In genomic region chr19:18324373-18324731, GRCh38 we compare ENCODE assay signal across 8 cellular contexts. TPM values are rescaled to one million over a fixed set of nuclear protein-coding genes. Genes with fewer than 3 reads are reported as not detected.
A peak's percentile ranks its signal among the peaks of the same experiment; 100 is the strongest.
DNase-seq lines count a peak whose midpoint lies in the region; ATAC-seq, FAIRE-seq and TF ChIP-seq lines count a peak whose summit lies in the region.
"Not testable (repeated sequence)": the region's sequence is repeated elsewhere in the genome, so short reads cannot be mapped to it uniquely, and the experiment has no call there.

No MANE protein-coding gene starts in this region.

- peaks cover 34% of the 10 kb centered on the region for H3K79me2 ChIP-seq in Karpas-422 (ENCODE audit: low read length)
- H3K79me2 ChIP-seq in HepG2 (ENCODE audit: insufficient read depth, low read length), result peaks cover 21% of the 10 kb centered on the region
- H3K79me2 ChIP-seq in parathyroid adenoma, result not testable (repeated sequence)

- peaks cover 46 to 56% (median 53%) of the 10 kb centered on the region in 10 experiments for H3K4me1 ChIP-seq in BLaER1 treated with 17β-estradiol and CSF1 and Interleukin-3, amounts not matched to agents 10 nM and 100 nM
- H3K4me1 ChIP-seq in Karpas-422 (ENCODE audit: low read length), result peaks cover 25% of the 10 kb centered on the region
- peaks cover 71% of the 10 kb centered on the region for H3K4me1 ChIP-seq in HepG2 (ENCODE audit: insufficient read depth, low read length)
- H3K4me1 ChIP-seq in parathyroid adenoma, result peaks cover 21% of the 10 kb centered on the region
- peaks cover 29 to 44% of the 10 kb centered on the region in 2 donors for H3K4me1 ChIP-seq in thyroid gland

- not testable (repeated sequence) for H4K20me1 ChIP-seq in BLaER1 treated with 17β-estradiol and CSF1 and Interleukin-3, amounts not matched to agents 10 nM and 100 nM; Karpas-422 (ENCODE audit: insufficient read depth, low read depth, low read length); HepG2 (ENCODE audit: insufficient read depth, low read length)

- intact Hi-C loops in dorsolateral prefrontal cortex (cut with DNase I), result loop anchor here in 1 of 2 donors (5.0 kb wide), 1 partner anchor 117 kb away; no protein-coding TSS in a partner anchor
- intact Hi-C loops in HepG2 (cut with micrococcal nuclease; ENCODE audit: unreplicated experiment), result loop anchor here (5.0 kb wide), 1 partner anchor 122 kb away; the partner anchor contains the start of gene RAB3A
- intact Hi-C loops in thyroid gland (cut with DNase I), result loop anchor here (2.0 kb wide), 1 partner anchor 46 kb away; no protein-coding TSS in a partner anchor

- 0 out of 20 replicates have a peak overlapping the region, but pooled peaks of 1 of the 10 experiments have one; percentile 87 for H3K4me3 ChIP-seq in BLaER1 treated with 17β-estradiol and CSF1 and Interleukin-3, amounts not matched to agents 10 nM and 100 nM
- H3K4me3 ChIP-seq in Karpas-422 (ENCODE audit: low read length); HepG2 (replicated peaks in 1 of 3; ENCODE audit: insufficient read depth in 1 of 3, low read depth in 2 of 3, low read length in 3 of 3); parathyroid adenoma (ENCODE audit: low read depth, low read length); thyroid gland (replicated peaks in 1 of 3): not testable (repeated sequence)
- peak overlapping the region in 1 of 59 donors; percentile 80 for H3K4me3 ChIP-seq in dorsolateral prefrontal cortex

- peak overlapping the region; percentile 85 to 100 (median 95); a peak in 17 of 22 replicates for H3K4me2 ChIP-seq in BLaER1 treated with 17β-estradiol and CSF1 and Interleukin-3, amounts not matched to agents 10 nM and 100 nM
- not testable (repeated sequence) for H3K4me2 ChIP-seq in Karpas-422 (ENCODE audit: low read depth, low read length, poor library complexity, severe bottlenecking); parathyroid adenoma (ENCODE audit: low read length)
- H3K4me2 ChIP-seq in HepG2 (ENCODE audit: low read depth, low read length), result peak overlapping the region; percentile 95

- not testable (repeated sequence) for BruUV-seq in HepG2 (replicated peaks; lab: Mats Ljungman, UMichigan)

- not testable (repeated sequence) for TF ChIP-seq CTCF in VCaP (conservative IDR thresholded peaks at IDR 0.05); dorsolateral prefrontal cortex (IDR thresholded peaks at IDR 0.05 in 54 of 56, conservative IDR thresholded peaks at IDR 0.05 in 2 of 56; ENCODE audit: low read depth in 1 of 56, partially characterized antibody in 56 of 56); HepG2 (CRISPR knock-in tag; IDR thresholded peaks at IDR 0.05); parathyroid adenoma (IDR thresholded peaks at IDR 0.05); thyroid gland (IDR thresholded peaks at IDR 0.05)

- H3K9me3 ChIP-seq in BLaER1 treated with 17β-estradiol and CSF1 and Interleukin-3, amounts not matched to agents 10 nM and 100 nM (replicated peaks in 1 of 11); Karpas-422 (ENCODE audit: low read length); HepG2 (ENCODE audit: low read length); parathyroid adenoma (ENCODE audit: control insufficient read depth, low read length); thyroid gland: not testable (repeated sequence)

- CTCF ChIA-PET in HepG2 (lab: Yijun Ruan, JAX; ENCODE audit: low intra/inter-chr PET ratio, low total read pairs), result interaction anchor here (1.1 to 3.5 kb wide), 2 partner anchors 42 to 46 kb away, joined by 3 to 50 read pairs; no protein-coding TSS in a partner anchor

- not testable (repeated sequence) for H2AFZ ChIP-seq in Karpas-422 (ENCODE audit: low read length); HepG2 (ENCODE audit: low read length); parathyroid adenoma

- TF ChIP-seq RAD21 in HepG2 (CRISPR knock-in tag; IDR thresholded peaks at IDR 0.05), result not testable (repeated sequence)

- WGBS in HepG2 (ENCODE audit: low lambda C conversion rate), result 26% methylated on average over 6 of the region's 6 CpGs
- 71% methylated on average over 6 of the region's 6 CpGs for WGBS in thyroid gland, 2 donors

- not testable (repeated sequence) for TF ChIP-seq POLR2A in HepG2 (IDR thresholded peaks at IDR 0.05; ENCODE audit: insufficient read depth in 1 of 2, low read depth in 2 of 2, low read length in 2 of 2); thyroid gland (IDR thresholded peaks at IDR 0.05)

- H3K9me2 ChIP-seq in Karpas-422 (replicated peaks; ENCODE audit: insufficient read depth, low read length), result not testable (repeated sequence)

- peak overlapping the region in 7 of 11 experiments; percentile 66 to 99 (median 96); a peak in 10 of 22 replicates for H3K27ac ChIP-seq in BLaER1 treated with 17β-estradiol and CSF1 and Interleukin-3, amounts not matched to agents 10 nM and 100 nM
- not testable (repeated sequence) for H3K27ac ChIP-seq in Karpas-422 (ENCODE audit: low read length); HepG2 (ENCODE audit: extremely low read length, insufficient read depth, low read length)
- H3K27ac ChIP-seq in VCaP, result peak overlapping the region; percentile 94
- H3K27ac ChIP-seq in dorsolateral prefrontal cortex, result peak overlapping the region in 50 of 59 donors; percentile 49 to 99 (median 95)
- peak overlapping the region; percentile 94 for H3K27ac ChIP-seq in parathyroid adenoma
- H3K27ac ChIP-seq in thyroid gland, result peak overlapping the region in 2 of 3 donors; percentile 92

- in situ Hi-C loops in HepG2 (cut with HindIII; ENCODE audit: extremely low pct_ligation_motif_present, low pct_unique_long_range_greater_than_20kb), result loop anchor here (5.0 kb wide), 1 partner anchor 47 kb away; no protein-coding TSS in a partner anchor

- not testable (repeated sequence) for FAIRE-seq in HepG2 (lab: Jason Lieb, UNC)

- not testable (repeated sequence) for ATAC-seq in activated naive CD4-positive, alpha-beta T cell treated with anti-CD3 and anti-CD28 coated beads, Interleukin-2, amount 50 U/mL, for 72 hours; HepG2

- peak overlapping the region; percentile 82 to 98 (median 92); a peak in 17 of 22 replicates for H3K9ac ChIP-seq in BLaER1 treated with 17β-estradiol and CSF1 and Interleukin-3, amounts not matched to agents 10 nM and 100 nM
- 0 out of 2 replicates have a peak overlapping the region, but pooled peaks have one; percentile 73 for H3K9ac ChIP-seq in Karpas-422 (ENCODE audit: low read length)
- H3K9ac ChIP-seq in HepG2 (ENCODE audit: insufficient read depth, low read depth, low read length); parathyroid adenoma: not testable (repeated sequence)

- H3K27me3 ChIP-seq in BLaER1 treated with 17β-estradiol and CSF1 and Interleukin-3, amounts not matched to agents 10 nM and 100 nM; Karpas-422 (ENCODE audit: low read length); dorsolateral prefrontal cortex; HepG2 (ENCODE audit: control insufficient read depth in 1 of 2, insufficient read depth in 2 of 2, low read length in 2 of 2); parathyroid adenoma (ENCODE audit: control insufficient read depth, insufficient read depth, low read length); thyroid gland: not testable (repeated sequence)

- not testable (repeated sequence) for H3K9me3 Mint-ChIP-seq in activated naive CD4-positive, alpha-beta T cell treated with anti-CD3 and anti-CD28 coated beads, Interleukin-2, amount 50 U/mL, for 72 hours

- H3K36me3 ChIP-seq in BLaER1 treated with 17β-estradiol and CSF1 and Interleukin-3, amounts not matched to agents 10 nM and 100 nM, result peaks cover 0 to 19% (median 6%) of the 10 kb centered on the region in 11 experiments; a peak in 6 of 22 replicates
- H3K36me3 ChIP-seq in Karpas-422 (ENCODE audit: insufficient read depth, low read length); HepG2 (replicated peaks in 1 of 2; ENCODE audit: control insufficient read depth in 1 of 2, insufficient read depth in 2 of 2, low read length in 2 of 2); parathyroid adenoma (ENCODE audit: control insufficient read depth, insufficient read depth, low read length); thyroid gland: not testable (repeated sequence)

- POLR2A ChIA-PET in HepG2 (lab: Yijun Ruan, JAX), result interaction anchor here (0.9 to 6.5 kb wide), 2 partner anchors 40 to 45 kb away, joined by 3 to 110 read pairs; partner anchors contain the start of gene JUND

- peak overlapping the region; percentile 94 to 95 for H3K27ac Mint-ChIP-seq in activated naive CD4-positive, alpha-beta T cell treated with anti-CD3 and anti-CD28 coated beads, Interleukin-2, amount 50 U/mL, for 72 hours

- peaks cover 29 to 31% of the 10 kb centered on the region in 2 donors for H3K36me3 Mint-ChIP-seq in activated naive CD4-positive, alpha-beta T cell treated with anti-CD3 and anti-CD28 coated beads, Interleukin-2, amount 50 U/mL, for 72 hours

- DNase-seq in Karpas-422; activated naive CD4-positive, alpha-beta T cell treated with anti-CD3 and anti-CD28 coated beads, Interleukin-2, amount 50 U/mL, for 72 hours (ENCODE audit: low spot score in 2 of 2); dorsolateral prefrontal cortex; HepG2 (ENCODE audit: low spot score); thyroid gland: not testable (repeated sequence)

- not testable (repeated sequence) for TF ChIP-seq EP300 in HepG2 (IDR thresholded peaks at IDR 0.05; ENCODE audit: low read depth in 2 of 2, low read length in 2 of 2); HepG2 (CRISPR knock-in tag; IDR thresholded peaks at IDR 0.05; ENCODE audit: borderline replicate concordance)

RNA-seq across cellular contexts. Expression of gene LSM4, which starts 1.5 kb away (rescaled TPM):
- 198 and 359 TPM in 2 replicates for total RNA-seq in Karpas-422 (2014; rRNA removed; shearing (Covaris generic); ENCODE audit: low replicate concordance)
- total RNA-seq in activated naive CD4-positive, alpha-beta T cell treated with anti-CD3 and anti-CD28 coated beads, Interleukin-2, amount 50 U/mL, for 72 hours, result 100 to 1,000 TPM; 280 to 379 TPM
- 100 to 1,000 TPM in 6 of 120 experiments, 10 to 100 TPM in 114; 46.4 to 115 (median 74.8) TPM for total RNA-seq in dorsolateral prefrontal cortex
- 166 and 188 TPM in 2 replicates for total RNA-seq in HepG2 (2016; rRNA removed; fragmentation: Illumina TruSeq; extraction: Trizol)
- 129 and 159 TPM in 2 replicates for total RNA-seq in HepG2 (2016; cell fraction: cytosol; rRNA removed; fragmentation: Illumina TruSeq; extraction: Trizol; ENCODE audit: low read depth)
- 185 and 208 TPM in 2 replicates for total RNA-seq in HepG2 (2016; cell fraction: insoluble cytoplasmic fraction; rRNA removed; fragmentation: Illumina TruSeq; extraction: Trizol)
- total RNA-seq in HepG2 (2016; cell fraction: membrane; rRNA removed; fragmentation: Illumina TruSeq; extraction: Trizol), result 248 and 299 TPM in 2 replicates
- 62.8 and 69.8 TPM in 2 replicates for total RNA-seq in HepG2 (2016; cell fraction: nucleus; rRNA removed; fragmentation: Illumina TruSeq; extraction: Trizol)
- polyA plus RNA-seq in HepG2 (2011; rRNA removed), result 65.8 and 66.8 TPM in 2 replicates
- polyA plus RNA-seq in HepG2 (2011; cell fraction: cytosol; rRNA removed), result 97.1 and 133 TPM in 2 replicates
- 51.8 and 54.0 TPM in 2 replicates for polyA plus RNA-seq in HepG2 (2011; cell fraction: nucleus; rRNA removed)
- polyA plus RNA-seq in HepG2 (2012), result 62.7 and 78.9 TPM in 2 replicates
- polyA plus RNA-seq in HepG2 (2016; cell fraction: cytosol; fragmentation: Illumina TruSeq; extraction: Trizol; ENCODE audit: low read depth), result 166 and 238 TPM in 2 replicates
- 205 and 220 TPM in 2 replicates for polyA plus RNA-seq in HepG2 (2016; cell fraction: insoluble cytoplasmic fraction; fragmentation: Illumina TruSeq; extraction: Trizol; ENCODE audit: low read depth)
- 217 and 267 TPM in 2 replicates for polyA plus RNA-seq in HepG2 (2016; cell fraction: membrane; fragmentation: Illumina TruSeq; extraction: Trizol; ENCODE audit: low read depth)
- polyA plus RNA-seq in HepG2 (2016; cell fraction: nucleus; fragmentation: Illumina TruSeq; extraction: Trizol; ENCODE audit: insufficient read depth, low read depth), result 105 and 120 TPM in 2 replicates
- polyA minus RNA-seq in HepG2 (2011; rRNA and poly(A)+ RNA removed; ENCODE audit: low replicate concordance), result 40.8 and 88.8 TPM in 2 replicates
- 24.9 and 32.6 TPM in 2 replicates for polyA minus RNA-seq in HepG2 (2011; cell fraction: cytosol; rRNA and poly(A)+ RNA removed)
- 13.4 and 14.2 TPM in 2 replicates for polyA minus RNA-seq in HepG2 (2011; cell fraction: nucleus; rRNA and poly(A)+ RNA removed)
- 100 to 1,000 TPM in 2 of 4 donors, 10 to 100 TPM in 2; 55.2 to 203 (median 140) TPM for total RNA-seq in thyroid gland

RNA-seq across cellular contexts. Expression of gene PGPEP1, which starts 16.0 kb away (rescaled TPM):
- total RNA-seq in Karpas-422 (2014; rRNA removed; shearing (Covaris generic); ENCODE audit: low replicate concordance), result 10.7 and 13.6 TPM in 2 replicates
- 10 to 100 TPM; 38.3 to 47.2 TPM for total RNA-seq in activated naive CD4-positive, alpha-beta T cell treated with anti-CD3 and anti-CD28 coated beads, Interleukin-2, amount 50 U/mL, for 72 hours
- 10 to 100 TPM; 20.4 to 93.6 (median 37.7) TPM for total RNA-seq in dorsolateral prefrontal cortex
- total RNA-seq in HepG2 (2016; rRNA removed; fragmentation: Illumina TruSeq; extraction: Trizol), result 56.6 and 57.7 TPM in 2 replicates
- 13.1 and 14.4 TPM in 2 replicates for total RNA-seq in HepG2 (2016; cell fraction: cytosol; rRNA removed; fragmentation: Illumina TruSeq; extraction: Trizol; ENCODE audit: low read depth)
- total RNA-seq in HepG2 (2016; cell fraction: insoluble cytoplasmic fraction; rRNA removed; fragmentation: Illumina TruSeq; extraction: Trizol), result 51.1 and 64.9 TPM in 2 replicates
- 36.0 and 36.7 TPM in 2 replicates for total RNA-seq in HepG2 (2016; cell fraction: membrane; rRNA removed; fragmentation: Illumina TruSeq; extraction: Trizol)
- total RNA-seq in HepG2 (2016; cell fraction: nucleus; rRNA removed; fragmentation: Illumina TruSeq; extraction: Trizol), result 30.3 and 33.5 TPM in 2 replicates
- 53.1 and 64.3 TPM in 2 replicates for polyA plus RNA-seq in HepG2 (2011; rRNA removed)
- polyA plus RNA-seq in HepG2 (2011; cell fraction: cytosol; rRNA removed), result 37.2 and 38.6 TPM in 2 replicates
- 97.0 and 102 TPM in 2 replicates for polyA plus RNA-seq in HepG2 (2011; cell fraction: nucleus; rRNA removed)
- 26.8 and 28.6 TPM in 2 replicates for polyA plus RNA-seq in HepG2 (2012)
- 15.6 and 16.2 TPM in 2 replicates for polyA plus RNA-seq in HepG2 (2016; cell fraction: cytosol; fragmentation: Illumina TruSeq; extraction: Trizol; ENCODE audit: low read depth)
- 40.6 and 44.1 TPM in 2 replicates for polyA plus RNA-seq in HepG2 (2016; cell fraction: insoluble cytoplasmic fraction; fragmentation: Illumina TruSeq; extraction: Trizol; ENCODE audit: low read depth)
- 22.8 and 23.5 TPM in 2 replicates for polyA plus RNA-seq in HepG2 (2016; cell fraction: membrane; fragmentation: Illumina TruSeq; extraction: Trizol; ENCODE audit: low read depth)
- polyA plus RNA-seq in HepG2 (2016; cell fraction: nucleus; fragmentation: Illumina TruSeq; extraction: Trizol; ENCODE audit: insufficient read depth, low read depth), result 51.1 and 66.5 TPM in 2 replicates
- 22.4 and 187 TPM in 2 replicates for polyA minus RNA-seq in HepG2 (2011; rRNA and poly(A)+ RNA removed; ENCODE audit: low replicate concordance)
- 44.1 and 52.6 TPM in 2 replicates for polyA minus RNA-seq in HepG2 (2011; cell fraction: cytosol; rRNA and poly(A)+ RNA removed)
- polyA minus RNA-seq in HepG2 (2011; cell fraction: nucleus; rRNA and poly(A)+ RNA removed), result 46.4 and 57.7 TPM in 2 replicates
- total RNA-seq in thyroid gland, result 10 to 100 TPM; 23.5 to 44.0 (median 27.9) TPM

RNA-seq across cellular contexts. Expression of gene JUND, which starts 42.9 kb away (rescaled TPM):
- total RNA-seq in Karpas-422 (2014; rRNA removed; shearing (Covaris generic); ENCODE audit: low replicate concordance), result 69.5 and 274 TPM in 2 replicates
- 100 to 1,000 TPM; 213 to 255 TPM for total RNA-seq in activated naive CD4-positive, alpha-beta T cell treated with anti-CD3 and anti-CD28 coated beads, Interleukin-2, amount 50 U/mL, for 72 hours
- total RNA-seq in dorsolateral prefrontal cortex (100 to 1,000 TPM; 163 to 440 (median 240) TPM), HepG2 (2016; rRNA removed; fragmentation: Illumina TruSeq; extraction: Trizol) (31.8 and 41.2 TPM in 2 replicates), thyroid gland (100 to 1,000 TPM; 193 to 394 (median 316) TPM)
- total RNA-seq in HepG2 (2016; cell fraction: cytosol; rRNA removed; fragmentation: Illumina TruSeq; extraction: Trizol; ENCODE audit: low read depth), result 36.4 and 41.0 TPM in 2 replicates
- total RNA-seq in HepG2 (2016; cell fraction: insoluble cytoplasmic fraction; rRNA removed; fragmentation: Illumina TruSeq; extraction: Trizol), result 30.0 and 40.6 TPM in 2 replicates
- total RNA-seq in HepG2 (2016; cell fraction: membrane; rRNA removed; fragmentation: Illumina TruSeq; extraction: Trizol), result 68.5 and 98.0 TPM in 2 replicates
- 23.4 and 45.2 TPM in 2 replicates for total RNA-seq in HepG2 (2016; cell fraction: nucleus; rRNA removed; fragmentation: Illumina TruSeq; extraction: Trizol)
- 59.8 and 124 TPM in 2 replicates for polyA plus RNA-seq in HepG2 (2011; rRNA removed)
- polyA plus RNA-seq in HepG2 (2011; cell fraction: cytosol; rRNA removed), result 93.9 and 178 TPM in 2 replicates
- polyA plus RNA-seq in HepG2 (2011; cell fraction: nucleus; rRNA removed), result 129 and 136 TPM in 2 replicates
- polyA plus RNA-seq in HepG2 (2012), result 44.0 and 66.6 TPM in 2 replicates
- 85.1 and 91.8 TPM in 2 replicates for polyA plus RNA-seq in HepG2 (2016; cell fraction: cytosol; fragmentation: Illumina TruSeq; extraction: Trizol; ENCODE audit: low read depth)
- polyA plus RNA-seq in HepG2 (2016; cell fraction: insoluble cytoplasmic fraction; fragmentation: Illumina TruSeq; extraction: Trizol; ENCODE audit: low read depth), result 74.4 and 76.0 TPM in 2 replicates
- polyA plus RNA-seq in HepG2 (2016; cell fraction: membrane; fragmentation: Illumina TruSeq; extraction: Trizol; ENCODE audit: low read depth), result 131 and 149 TPM in 2 replicates
- 77.1 and 84.7 TPM in 2 replicates for polyA plus RNA-seq in HepG2 (2016; cell fraction: nucleus; fragmentation: Illumina TruSeq; extraction: Trizol; ENCODE audit: insufficient read depth, low read depth)
- 49.7 and 194 TPM in 2 replicates for polyA minus RNA-seq in HepG2 (2011; rRNA and poly(A)+ RNA removed; ENCODE audit: low replicate concordance)
- polyA minus RNA-seq in HepG2 (2011; cell fraction: cytosol; rRNA and poly(A)+ RNA removed), result 164 and 168 TPM in 2 replicates
- 60.5 and 91.9 TPM in 2 replicates for polyA minus RNA-seq in HepG2 (2011; cell fraction: nucleus; rRNA and poly(A)+ RNA removed)

RNA-seq across cellular contexts. Expression of gene IQCN, which starts 50.1 kb away (rescaled TPM):
- 0.37 and 0.87 TPM in 2 replicates for total RNA-seq in Karpas-422 (2014; rRNA removed; shearing (Covaris generic); ENCODE audit: low replicate concordance)
- total RNA-seq in activated naive CD4-positive, alpha-beta T cell treated with anti-CD3 and anti-CD28 coated beads, Interleukin-2, amount 50 U/mL, for 72 hours, result 1 to 10 TPM in 1 of 2 donors, under 1 TPM in 1; 0.45 to 1.5 TPM
- 10 to 100 TPM in 1 of 120 experiments, 1 to 10 TPM in 119; 1.8 to 14.5 (median 4.1) TPM for total RNA-seq in dorsolateral prefrontal cortex
- 0.04 and 0.07 TPM in 2 replicates for total RNA-seq in HepG2 (2016; rRNA removed; fragmentation: Illumina TruSeq; extraction: Trizol)
- not detected in 2 replicates for total RNA-seq in HepG2 (2016; cell fraction: cytosol; rRNA removed; fragmentation: Illumina TruSeq; extraction: Trizol; ENCODE audit: low read depth)
- 0.04 TPM in 1 of 2 replicates, not detected in the other for total RNA-seq in HepG2 (2016; cell fraction: insoluble cytoplasmic fraction; rRNA removed; fragmentation: Illumina TruSeq; extraction: Trizol)
- total RNA-seq in HepG2 (2016; cell fraction: membrane; rRNA removed; fragmentation: Illumina TruSeq; extraction: Trizol), result not detected in 2 replicates
- 0.13 TPM in 1 of 2 replicates, not detected in the other for total RNA-seq in HepG2 (2016; cell fraction: nucleus; rRNA removed; fragmentation: Illumina TruSeq; extraction: Trizol)
- polyA plus RNA-seq in HepG2 (2011; rRNA removed), result 0.14 and 0.18 TPM in 2 replicates
- polyA plus RNA-seq in HepG2 (2011; cell fraction: cytosol; rRNA removed), result 0.03 and 0.04 TPM in 2 replicates
- 1.3 and 1.5 TPM in 2 replicates for polyA plus RNA-seq in HepG2 (2011; cell fraction: nucleus; rRNA removed)
- polyA plus RNA-seq in HepG2 (2012), result 0.13 TPM in 2 replicates
- not detected in 2 replicates for polyA plus RNA-seq in HepG2 (2016; cell fraction: cytosol; fragmentation: Illumina TruSeq; extraction: Trizol; ENCODE audit: low read depth)
- polyA plus RNA-seq in HepG2 (2016; cell fraction: insoluble cytoplasmic fraction; fragmentation: Illumina TruSeq; extraction: Trizol; ENCODE audit: low read depth), result not detected in 2 replicates
- not detected in 2 replicates for polyA plus RNA-seq in HepG2 (2016; cell fraction: membrane; fragmentation: Illumina TruSeq; extraction: Trizol; ENCODE audit: low read depth)
- 0.25 and 0.49 TPM in 2 replicates for polyA plus RNA-seq in HepG2 (2016; cell fraction: nucleus; fragmentation: Illumina TruSeq; extraction: Trizol; ENCODE audit: insufficient read depth, low read depth)
- polyA minus RNA-seq in HepG2 (2011; rRNA and poly(A)+ RNA removed; ENCODE audit: low replicate concordance), result 0.26 and 0.91 TPM in 2 replicates
- 0.53 TPM in 1 of 2 replicates, not detected in the other for polyA minus RNA-seq in HepG2 (2011; cell fraction: cytosol; rRNA and poly(A)+ RNA removed)
- 0.52 and 0.62 TPM in 2 replicates for polyA minus RNA-seq in HepG2 (2011; cell fraction: nucleus; rRNA and poly(A)+ RNA removed)
- total RNA-seq in thyroid gland, result 10 to 100 TPM in 1 of 4 donors, 1 to 10 TPM in 3; 5.7 to 17.0 (median 8.9) TPM
